In genomic region chr5:150398432-150399157, GRCh38 we compare ENCODE assay signal across 8 cellular contexts. TPM values are rescaled to one million over a fixed set of nuclear protein-coding genes. Genes with fewer than 3 reads are reported as not detected.
DNase-seq lines count a peak whose midpoint lies in the region; ATAC-seq and TF ChIP-seq lines count a peak whose summit lies in the region.

No MANE protein-coding gene starts in this region.

- no peak overlapping the region for H3K4me3 ChIP-seq in AG10803 (ENCODE audit: low read length)

- ATAC-seq in GM18870 (IDR thresholded peaks at IDR 0.05; ENCODE audit: unreplicated experiment) (peak; percentile 54), HG03045 (IDR thresholded peaks at IDR 0.05; ENCODE audit: unreplicated experiment) (peak; percentile 61), GM18520 (IDR thresholded peaks at IDR 0.05; ENCODE audit: unreplicated experiment) (no peak)

- DNase-seq in AG10803 (ENCODE audit: low read depth) = no peak
- no peak for DNase-seq in activated T-helper 2 cell treated with anti-CD3 and anti-CD28 coated beads, Interferon-gamma antibody, Interleukin-2, Interleukin-4, amounts not matched to agents 10 μg/mL and 5 μg/mL and 100 μg/mL, durations not matched to agents 14 hours and 24 hours and 36 hours (ENCODE audit: low spot score)
- no peak for DNase-seq in neural crest cell (ENCODE audit: low read depth, low spot score)
- DNase-seq in DMS79 (lab: John Stamatoyannopoulos, UW) = no peak
- no peak for DNase-seq in activated effector memory CD4-positive, alpha-beta T cell treated with anti-CD3 and anti-CD28 coated beads, Interleukin-2, amount 50 U/mL, for 16 hours

- intact Hi-C loops in activated T-helper 2 cell treated with anti-CD3 and anti-CD28 coated beads, Interferon-gamma antibody, Interleukin-2, Interleukin-4, amounts not matched to agents 10 μg/mL and 5 μg/mL and 100 μg/mL, durations not matched to agents 14 hours and 24 hours and 36 hours (cut with micrococcal nuclease) = loop anchor here (5.0 kb wide), 1 partner anchor 39 kb away; no protein-coding TSS in a partner anchor

- peaks cover 63% of the 10 kb centered on the region for H3K36me3 Mint-ChIP-seq in activated T-helper 2 cell treated with anti-CD3 and anti-CD28 coated beads, Interferon-gamma antibody, Interleukin-2, Interleukin-4, amounts not matched to agents 10 μg/mL and 5 μg/mL and 100 μg/mL, durations not matched to agents 14 hours and 24 hours and 36 hours (ENCODE audit: low read depth)
- H3K36me3 Mint-ChIP-seq in neural crest cell (ENCODE audit: low read depth) = peaks cover 13% of the 10 kb centered on the region

- TF ChIP-seq CTCF in AG10803 (conservative IDR thresholded peaks at IDR 0.05; ENCODE audit: low read length) (peak; percentile 3; the same call in 1 of the 2 replicates), neural crest cell (conservative IDR thresholded peaks at IDR 0.05) (peak; percentile 47)

- H3K4me3 Mint-ChIP-seq in activated T-helper 2 cell treated with anti-CD3 and anti-CD28 coated beads, Interferon-gamma antibody, Interleukin-2, Interleukin-4, amounts not matched to agents 10 μg/mL and 5 μg/mL and 100 μg/mL, durations not matched to agents 14 hours and 24 hours and 36 hours (ENCODE audit: low read depth) = no peak overlapping the region
- H3K4me3 Mint-ChIP-seq in neural crest cell = no peak overlapping the region

- H3K27me3 Mint-ChIP-seq in activated T-helper 2 cell treated with anti-CD3 and anti-CD28 coated beads, Interferon-gamma antibody, Interleukin-2, Interleukin-4, amounts not matched to agents 10 μg/mL and 5 μg/mL and 100 μg/mL, durations not matched to agents 14 hours and 24 hours and 36 hours (ENCODE audit: low read depth) = no peaks in the 10 kb centered on the region
- H3K27me3 Mint-ChIP-seq in neural crest cell (ENCODE audit: low read depth) = no peaks in the 10 kb centered on the region

- H3K9me3 Mint-ChIP-seq in activated T-helper 2 cell treated with anti-CD3 and anti-CD28 coated beads, Interferon-gamma antibody, Interleukin-2, Interleukin-4, amounts not matched to agents 10 μg/mL and 5 μg/mL and 100 μg/mL, durations not matched to agents 14 hours and 24 hours and 36 hours = no peaks in the 10 kb centered on the region
- H3K9me3 Mint-ChIP-seq in neural crest cell = no peaks in the 10 kb centered on the region

- peak overlapping the region; percentile 35 for H3K27ac Mint-ChIP-seq in activated T-helper 2 cell treated with anti-CD3 and anti-CD28 coated beads, Interferon-gamma antibody, Interleukin-2, Interleukin-4, amounts not matched to agents 10 μg/mL and 5 μg/mL and 100 μg/mL, durations not matched to agents 14 hours and 24 hours and 36 hours
- peak overlapping the region; percentile 58 for H3K27ac Mint-ChIP-seq in neural crest cell (ENCODE audit: unreplicated experiment)

- peaks cover 5% of the 10 kb centered on the region for H3K4me1 Mint-ChIP-seq in activated T-helper 2 cell treated with anti-CD3 and anti-CD28 coated beads, Interferon-gamma antibody, Interleukin-2, Interleukin-4, amounts not matched to agents 10 μg/mL and 5 μg/mL and 100 μg/mL, durations not matched to agents 14 hours and 24 hours and 36 hours (ENCODE audit: low read depth)
- no peaks in the 10 kb centered on the region for H3K4me1 Mint-ChIP-seq in neural crest cell

RNA-seq across cellular contexts. Expression of gene CD74, which starts 14.1 kb away (rescaled TPM):
- total RNA-seq in activated T-helper 2 cell treated with anti-CD3 and anti-CD28 coated beads, Interferon-gamma antibody, Interleukin-2, Interleukin-4, amounts not matched to agents 10 μg/mL and 5 μg/mL and 100 μg/mL, durations not matched to agents 14 hours and 24 hours and 36 hours = 445 and 452 TPM in 2 replicates
- 6.3 and 7.3 TPM in 2 replicates for total RNA-seq in neural crest cell

RNA-seq across cellular contexts. Expression of gene TCOF1, which starts 41.1 kb away (rescaled TPM):
- total RNA-seq in activated T-helper 2 cell treated with anti-CD3 and anti-CD28 coated beads, Interferon-gamma antibody, Interleukin-2, Interleukin-4, amounts not matched to agents 10 μg/mL and 5 μg/mL and 100 μg/mL, durations not matched to agents 14 hours and 24 hours and 36 hours = 95.8 and 98.2 TPM in 2 replicates
- total RNA-seq in neural crest cell = 91.1 and 96.0 TPM in 2 replicates

RNA-seq across cellular contexts. Expression of gene RPS14, which starts 50.9 kb away (rescaled TPM):
- 2,552 and 2,593 TPM in 2 replicates for total RNA-seq in activated T-helper 2 cell treated with anti-CD3 and anti-CD28 coated beads, Interferon-gamma antibody, Interleukin-2, Interleukin-4, amounts not matched to agents 10 μg/mL and 5 μg/mL and 100 μg/mL, durations not matched to agents 14 hours and 24 hours and 36 hours
- 2,170 and 2,213 TPM in 2 replicates for total RNA-seq in neural crest cell

Comparison
In these comparisons a context has a peak if more than half of its experiments do, and no peak if none do; other contexts are left out.
1. RNA of gene CD74, which starts 14.1 kb away (total RNA-seq): 445 to 452 TPM in activated T-helper 2 cell treated with anti-CD3 and anti-CD28 coated beads, Interferon-gamma antibody, Interleukin-2, Interleukin-4, amounts not matched to agents 10 μg/mL and 5 μg/mL and 100 μg/mL, durations not matched to agents 14 hours and 24 hours and 36 hours; 6.3 to 7.3 TPM in neural crest cell; every median in the first group is over 10 times any median in the second.